In genomic region chr5:86909461-86909881, GRCh38 we compare ENCODE assay signal across 1 cellular context.
TF ChIP-seq lines count a peak whose summit lies in the region.

No MANE protein-coding gene starts in this region.

TF ChIP-seq in IMR-90, 13 proteins besides CTCF, POLR2A, EP300 and RAD21 (continued from another document):
- TF ChIP-seq BHLHE40 (IDR thresholded peaks at IDR 0.05; ENCODE audit: low read depth, low read length), result no peak
- no peak for TF ChIP-seq SMC3 (IDR thresholded peaks at IDR 0.05; ENCODE audit: low read depth, low read length)
- TF ChIP-seq ELK1 (IDR thresholded peaks at IDR 0.05; ENCODE audit: borderline replicate concordance, low read depth, low read length), result no peak
- no peak for TF ChIP-seq USF2 (IDR thresholded peaks at IDR 0.05; ENCODE audit: low read depth, low read length)
- TF ChIP-seq MAFK (IDR thresholded peaks at IDR 0.05; ENCODE audit: low read depth, low read length), result no peak
- no peak for TF ChIP-seq CEBPB (IDR thresholded peaks at IDR 0.05; ENCODE audit: low read depth, low read length)
- no peak for TF ChIP-seq MAZ (IDR thresholded peaks at IDR 0.05; ENCODE audit: borderline replicate concordance, low read depth, low read length)
- no peak for TF ChIP-seq MXI1 (IDR thresholded peaks at IDR 0.05; ENCODE audit: borderline replicate concordance, low read depth, low read length)
- no peak for TF ChIP-seq RCOR1 (IDR thresholded peaks at IDR 0.05; ENCODE audit: insufficient replicate concordance, low read length)
TF ChIP-seq in IMR-90: peak in this region for 0.
